Comparison of ENCODE assay signal across 20 cellular contexts in the genomic region with DNA sequence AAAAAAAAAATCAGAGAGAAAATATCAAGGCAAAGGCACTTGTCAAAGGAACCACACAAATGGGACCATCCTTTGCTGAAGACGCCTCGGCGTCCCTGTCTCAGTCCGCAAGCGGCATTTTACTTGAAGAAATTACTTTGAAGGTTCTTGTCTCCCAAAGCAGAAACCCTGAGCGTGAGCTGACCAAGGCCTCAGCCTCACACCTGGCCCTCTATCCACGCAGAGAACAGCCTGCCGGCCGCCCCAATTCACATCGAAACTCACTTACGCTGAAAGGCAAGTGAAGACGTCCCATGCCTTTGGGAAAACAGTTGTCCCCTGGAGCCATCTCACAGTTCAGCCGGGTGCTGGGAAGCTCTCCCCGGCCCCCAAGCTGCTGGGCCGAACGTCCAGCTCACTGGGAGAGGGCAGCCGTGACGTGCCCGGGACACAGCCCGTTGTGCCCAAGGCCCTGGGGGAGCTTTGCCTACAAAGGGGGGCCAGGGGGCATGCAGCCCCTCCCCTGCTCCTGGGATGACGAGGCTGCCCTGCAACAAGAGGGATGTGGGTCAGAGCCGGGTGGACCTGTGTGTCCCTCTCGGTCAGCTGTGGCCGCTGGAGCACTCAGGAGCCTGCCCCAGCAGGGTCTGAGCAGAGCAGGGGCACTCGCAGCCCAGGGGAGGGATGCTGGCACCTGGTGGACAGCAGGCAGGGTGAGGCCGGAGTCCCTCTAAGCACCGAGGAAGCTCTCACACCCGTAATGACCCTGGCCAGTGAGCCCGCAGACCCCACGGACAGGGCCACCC. TPM values are rescaled to one million over a fixed set of nuclear protein-coding genes. Genes with fewer than 3 reads are reported as not detected.
"Had no signal": no experiment of that assay in that cellular context is flagged by ENCODE, and none has a peak within 500 bp of the region (broad histone marks: within the 10 kb centered on the region; RNA-seq: fewer than 3 reads in every experiment).

No MANE protein-coding gene starts in this region.

- H3K27ac ChIP-seq: brain microvascular endothelial cell, WERI-Rb-1 had no signal

- ATAC-seq: activated naive CD4-positive, alpha-beta T cell treated with anti-CD3 and anti-CD28 coated beads, Interleukin-2, amount 50 U/mL, for 72 hours; esophagus mucosa; naive thymus-derived CD4-positive, alpha-beta T cell had no signal

- H3K36me3 ChIP-seq: brain microvascular endothelial cell, tibial artery, WERI-Rb-1 had no signal

- DNase-seq: activated CD4-positive, alpha-beta T cell treated with anti-CD3 and anti-CD28 coated beads for 1 hour; activated CD4-positive, alpha-beta T cell treated with anti-CD3 and anti-CD28 coated beads, Interleukin-2, amount 50 U/mL, for 1 hour; activated T-cell treated with anti-CD3 and anti-CD28 coated beads, Interleukin-2, amount 50 U/mL, for 1 hour; brain microvascular endothelial cell; central memory CD4-positive, alpha-beta T cell; effector memory CD4-positive, alpha-beta T cell; foreskin melanocyte; hippocampal formation; mesendoderm; naive thymus-derived CD4-positive, alpha-beta T cell; retina; stimulated activated CD4-positive, alpha-beta T cell treated with anti-CD3 and anti-CD28 coated beads, Interleukin-1b, Interleukin-23, amount 100 ng/mL, for 48 hours; T-helper 1 cell; tibial artery; WERI-Rb-1 had no signal

- H3K27me3 ChIP-seq: brain microvascular endothelial cell, tibial artery had no signal

- FAIRE-seq: endothelial cell of umbilical vein, TTC549, urothelium cell line had no signal

- H3K9me3 ChIP-seq: tibial artery had no signal

RNA-seq across cellular contexts. Expression of a gene that starts 49.6 kb away (rescaled TPM):
- polyA plus RNA-seq: naive thymus-derived CD4-positive, alpha-beta T cell had no signal
